In the genomic region with DNA sequence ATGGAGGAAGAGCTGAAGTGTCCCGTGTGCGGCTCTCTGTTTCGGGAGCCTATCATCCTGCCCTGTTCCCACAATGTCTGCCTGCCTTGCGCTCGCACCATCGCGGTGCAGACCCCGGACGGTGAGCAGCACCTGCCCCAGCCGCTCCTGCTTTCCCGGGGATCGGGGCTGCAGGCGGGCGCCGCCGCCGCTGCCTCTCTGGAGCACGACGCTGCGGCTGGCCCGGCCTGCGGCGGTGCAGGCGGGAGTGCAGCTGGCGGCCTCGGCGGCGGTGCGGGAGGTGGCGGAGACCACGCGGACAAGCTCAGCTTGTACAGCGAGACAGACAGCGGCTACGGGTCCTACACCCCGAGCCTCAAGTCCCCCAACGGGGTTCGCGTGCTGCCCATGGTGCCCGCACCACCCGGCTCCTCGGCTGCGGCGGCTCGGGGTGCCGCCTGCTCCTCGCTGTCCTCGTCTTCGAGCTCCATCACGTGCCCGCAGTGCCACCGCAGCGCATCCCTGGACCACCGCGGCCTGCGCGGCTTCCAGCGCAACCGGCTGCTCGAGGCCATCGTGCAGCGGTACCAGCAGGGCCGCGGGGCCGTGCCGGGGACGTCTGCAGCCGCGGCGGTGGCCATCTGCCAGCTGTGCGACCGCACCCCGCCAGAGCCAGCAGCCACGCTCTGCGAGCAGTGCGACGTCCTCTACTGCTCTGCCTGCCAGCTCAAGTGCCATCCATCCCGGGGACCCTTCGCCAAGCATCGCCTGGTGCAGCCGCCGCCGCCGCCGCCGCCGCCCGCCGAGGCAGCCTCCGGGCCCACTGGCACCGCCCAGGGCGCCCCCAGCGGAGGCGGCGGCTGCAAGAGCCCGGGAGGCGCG, we compare ENCODE assay signal across 12 cellular contexts. TPM values are rescaled to one million over a fixed set of nuclear protein-coding genes. Genes with fewer than 3 reads are reported as not detected.
DNase-seq lines count a peak whose midpoint lies in the region; ATAC-seq, FAIRE-seq and TF ChIP-seq lines count a peak whose summit lies in the region.
"Had no signal": no experiment of that assay in that cellular context is flagged by ENCODE, and none has a peak within 500 bp of the region (broad histone marks: within the 10 kb centered on the region; RNA-seq: fewer than 3 reads in every experiment).

No MANE protein-coding gene starts in this region.

- H2AK5ac ChIP-seq in IMR-90 (ENCODE audit: low read depth, low read length) (no peak overlapping the region), H1 (ENCODE audit: low read depth, low read length) (no peak overlapping the region)

- no peaks in the 10 kb centered on the region for H3K9me3 Mint-ChIP-seq in activated naive CD4-positive, alpha-beta T cell treated with anti-CD3 and anti-CD28 coated beads, Interleukin-2, amount 10 ng/mL, durations not matched to agents 7 days and 5 days

- H2BK20ac ChIP-seq in IMR-90 (ENCODE audit: low read depth, low read length), result no peak overlapping the region
- H2BK20ac ChIP-seq in H1 (ENCODE audit: low read length), result no peak overlapping the region

- no peak overlapping the region for H3K27ac ChIP-seq in IMR-90 (ENCODE audit: insufficient read depth, low read length)
- H3K27ac ChIP-seq in H1 (ENCODE audit: low read depth, low read length), result no peak overlapping the region
- no peak overlapping the region for H3K27ac ChIP-seq in pancreas

- no peak overlapping the region for H3K4me3 Mint-ChIP-seq in activated naive CD4-positive, alpha-beta T cell treated with anti-CD3 and anti-CD28 coated beads, Interleukin-2, amount 10 ng/mL, durations not matched to agents 7 days and 5 days
- H3K4me3 Mint-ChIP-seq: activated CD8-positive, alpha-beta T cell treated with anti-CD3 and anti-CD28 coated beads, Interleukin-2, amount 10 ng/mL, durations not matched to agents 7 days and 5 days had no signal

- no peaks in the 10 kb centered on the region for H3K36me3 Mint-ChIP-seq in activated naive CD4-positive, alpha-beta T cell treated with anti-CD3 and anti-CD28 coated beads, Interleukin-2, amount 10 ng/mL, durations not matched to agents 7 days and 5 days

- dilution Hi-C loops in IMR-90 (cut with HindIII; ENCODE audit: low sequenced_read_pairs, unreplicated experiment), result no loop called here

- TF ChIP-seq CTCF in IMR-90 (conservative IDR thresholded peaks at IDR 0.05; ENCODE audit: low read depth, low read length) (no peak), H1 (IDR thresholded peaks at IDR 0.05; ENCODE audit: control extremely low read depth in 1 of 3, insufficient read depth in 1 of 3, low read depth in 1 of 3, low read length in 3 of 3) (no peak), pancreas (IDR thresholded peaks at IDR 0.05) (no peak)

- H3K56ac ChIP-seq in IMR-90 (ENCODE audit: extremely low read depth, insufficient read depth, low read length) (no peak overlapping the region), H1 (replicated peaks; ENCODE audit: insufficient read length, low read depth, low read length) (no peak overlapping the region)

- H3K18ac ChIP-seq in IMR-90 (ENCODE audit: low read depth, low read length) (no peak overlapping the region), H1 (ENCODE audit: extremely low read depth, low read length) (no peak overlapping the region)

- no peak overlapping the region for H2BK5ac ChIP-seq in IMR-90 (ENCODE audit: low read depth, low read length, poor library complexity, severe bottlenecking)
- H2BK5ac ChIP-seq in H1 (ENCODE audit: low read depth, low read length), result no peak overlapping the region

- H3K4me3 ChIP-seq in IMR-90 (ENCODE audit: insufficient read depth, low read depth, low read length), result no peak overlapping the region
- peak overlapping the region; percentile 11 to 60 (median 43) for H3K4me3 ChIP-seq in H1 (ENCODE audit: extremely low read depth in 1 of 4, insufficient read depth in 2 of 4, low read depth in 3 of 4, low read length in 4 of 4)
- peak overlapping the region in 3 of 4 donors; percentile 23 to 56 (median 39) for H3K4me3 ChIP-seq in pancreas

- no peaks in the 10 kb centered on the region for H3K79me2 ChIP-seq in H1 (ENCODE audit: control insufficient read depth in 1 of 2, insufficient read depth in 2 of 2, low read length in 2 of 2)

- H3K14ac ChIP-seq in IMR-90 (replicated peaks; ENCODE audit: low read depth, low read length) (no peak overlapping the region), H1 (ENCODE audit: insufficient read length) (no peak overlapping the region)

- H3K4me2 ChIP-seq in IMR-90 (ENCODE audit: low read depth, low read length) (peak overlapping the region; percentile 50; the same call in 1 of the 2 replicates), H1 (ENCODE audit: insufficient read depth in 1 of 2, low read depth in 2 of 2, low read length in 2 of 2) (peak overlapping the region; percentile 81 to 88)

- TF ChIP-seq POLR2A in IMR-90 (IDR thresholded peaks at IDR 0.05; ENCODE audit: low read depth, low read length) (no peak), H1 (IDR thresholded peaks at IDR 0.05; ENCODE audit: control extremely low read depth in 1 of 2, low read depth in 2 of 2, low read length in 2 of 2) (no peak)

- no peaks in the 10 kb centered on the region; the same call in 1 of the 2 replicates for H3K9me3 ChIP-seq in IMR-90 (ENCODE audit: control insufficient read depth, insufficient read depth, low read length)
- peaks cover 0 to 10% of the 10 kb centered on the region in 2 experiments; a peak in 2 of 4 replicates for H3K9me3 ChIP-seq in H1 (ENCODE audit: insufficient read depth in 2 of 2, low read depth in 1 of 2, low read length in 1 of 2)
- no peaks in the 10 kb centered on the region for H3K9me3 ChIP-seq in pancreas

- H4K8ac ChIP-seq in IMR-90 (ENCODE audit: low read depth in 2 of 2, low read length in 2 of 2) (no peak overlapping the region), H1 (ENCODE audit: extremely low read depth, insufficient read depth, low read length) (peak overlapping the region; percentile 16; the same call in 1 of the 2 replicates)

- BruUV-seq in IMR-90 (replicated peaks; lab: Mats Ljungman, UMichigan), result no TSS peak

- H4K91ac ChIP-seq in IMR-90 (ENCODE audit: insufficient read depth, low read depth, low read length) (no peak overlapping the region), H1 (replicated peaks; ENCODE audit: insufficient read length, low read length) (no peak overlapping the region)

- H3K27me3 ChIP-seq in IMR-90 (ENCODE audit: control insufficient read depth, insufficient read depth, low read length) (peaks cover 47% of the 10 kb centered on the region), H1 (replicated peaks in 1 of 4; ENCODE audit: control insufficient read depth in 3 of 4, extremely low read depth in 1 of 4, insufficient read depth in 3 of 4, low read length in 3 of 4) (peaks cover 48 to 77% (median 64%) of the 10 kb centered on the region in 4 experiments), pancreas (peaks cover 0 to 23% (median 0%) of the 10 kb centered on the region in 4 donors)

- intact Hi-C loops in IMR-90 (cut with micrococcal nuclease), result no loop called here
- intact Hi-C loops in pancreas (cut with DNase I), result no loop called here

- 8% methylated on average over 53 of the region's 98 CpGs; no CpG with 5 or more reads in 1 of the 2 experiments for WGBS in IMR-90 (ENCODE audit: extremely low coverage in 2 of 2, insufficient read length in 1 of 2), 2 experiments
- WGBS in H1 (ENCODE audit: extremely low coverage in 1 of 2, insufficient coverage in 1 of 2, insufficient read length in 1 of 2, insufficient replicate concordance in 2 of 2, low coverage in 1 of 2, low lambda C conversion rate in 2 of 2, missing lambda C conversion rate in 1 of 2), 2 experiments, result 52% methylated on average over 65 of the region's 98 CpGs; no CpG with 5 or more reads in 1 of the 2 experiments
- WGBS in pancreas, 2 donors, result 5 to 8% methylated on average over 76 to 98 of the region's 98 CpGs

- ATAC-seq in IMR-90 (ENCODE audit: low read depth), result peak; percentile 44
- peak in 3 of 4 donors; percentile 32 to 48 (median 33) for ATAC-seq in pancreas
- ATAC-seq in GM18519 (IDR thresholded peaks at IDR 0.05; ENCODE audit: low FRiP score, unreplicated experiment), result no peak
- no peak for ATAC-seq in GM18520 (IDR thresholded peaks at IDR 0.05; ENCODE audit: unreplicated experiment)
- no peak for ATAC-seq in HG02840 (IDR thresholded peaks at IDR 0.05; ENCODE audit: low FRiP score, unreplicated experiment)

- CTCF ChIA-PET in IMR-90 (lab: Yijun Ruan, JAX) (interaction anchor here (0.7 kb wide), 1 partner anchor 44 kb away, joined by 3 read pairs; no protein-coding TSS in a partner anchor), H1 (lab: Charles Lee; ENCODE audit: partially characterized antibody) (interaction anchor here (0.7 to 2.0 kb wide), 6 partner anchors 8 to 410 kb away, joined by 3 to 12 read pairs (median 4); no protein-coding TSS in a partner anchor)
- CTCF ChIA-PET in activated naive CD4-positive, alpha-beta T cell treated with anti-CD3 and anti-CD28 coated beads, Interleukin-2, amount 10 ng/mL, durations not matched to agents 7 days and 5 days (lab: Charles Lee), result interaction anchor here (0.8 kb wide), 1 partner anchor 31 kb away, joined by 3 read pairs; no protein-coding TSS in a partner anchor

- no peak for TF ChIP-seq EP300 in H1 (IDR thresholded peaks at IDR 0.05; ENCODE audit: borderline replicate concordance in 1 of 2, low read depth in 2 of 2, low read length in 2 of 2)

- H2BK120ac ChIP-seq in IMR-90 (ENCODE audit: low read depth, low read length) (no peak overlapping the region), H1 (replicated peaks; ENCODE audit: low read depth, low read length) (no peak overlapping the region)

- no peak overlapping the region for H3K23ac ChIP-seq in IMR-90 (ENCODE audit: low read depth, low read length)
- H3K23ac ChIP-seq in H1 (ENCODE audit: insufficient read length), result no peak overlapping the region

- H3K9ac ChIP-seq in IMR-90 (ENCODE audit: low read depth, low read length) (no peak overlapping the region), H1 (replicated peaks in 1 of 4; ENCODE audit: extremely low read depth in 1 of 4, low read depth in 3 of 4, low read length in 3 of 4) (no peak overlapping the region)

- DNase-seq in ELF-1 (ENCODE audit: low read depth, low spot score) (peak; percentile 47), IMR-90 (no peak), H1 (ENCODE audit: low read depth in 1 of 2, low spot score in 2 of 2) (peak in 1 of 2 experiments; percentile 64), pancreas (peak in 3 of 6 donors; percentile 32 to 72 (median 63))
- DNase-seq in activated naive CD4-positive, alpha-beta T cell treated with anti-CD3 and anti-CD28 coated beads, Interleukin-2, amount 10 ng/mL, durations not matched to agents 7 days and 5 days, result no peak

- H2BK12ac ChIP-seq in H1 (ENCODE audit: low read depth, low read length), result no peak overlapping the region

- peaks cover 13% of the 10 kb centered on the region; the same call in 1 of the 2 replicates for H3K23me2 ChIP-seq in H1 (ENCODE audit: low read depth, low read length)

- POLR2A ChIA-PET in IMR-90 (lab: Charles Lee; ENCODE audit: unreplicated experiment), result no interaction called here
- POLR2A ChIA-PET in H1 (lab: Charles Lee; ENCODE audit: partially characterized antibody), result interaction anchor here (1.3 kb wide), 1 partner anchor 185 kb away, joined by 3 read pairs; no protein-coding TSS in a partner anchor

- no peak overlapping the region for H3K27ac Mint-ChIP-seq in activated naive CD4-positive, alpha-beta T cell treated with anti-CD3 and anti-CD28 coated beads, Interleukin-2, amount 10 ng/mL, durations not matched to agents 7 days and 5 days
- H3K27ac Mint-ChIP-seq: activated CD8-positive, alpha-beta T cell treated with anti-CD3 and anti-CD28 coated beads, Interleukin-2, amount 10 ng/mL, durations not matched to agents 7 days and 5 days had no signal

- H4K20me1 ChIP-seq in IMR-90 (ENCODE audit: insufficient read depth, low read length) (no peaks in the 10 kb centered on the region), H1 (replicated peaks in 1 of 2; ENCODE audit: control insufficient read depth in 1 of 2, insufficient read depth in 2 of 2, low read length in 2 of 2) (peaks cover 3 to 12% of the 10 kb centered on the region in 2 experiments)

- in situ Hi-C loops in IMR-90 (cut with MboI; ENCODE audit: low sequenced_read_pairs), result no loop called here

- no peak overlapping the region for H3K4ac ChIP-seq in IMR-90 (ENCODE audit: low read depth, low read length)
- H3K4ac ChIP-seq in H1 (replicated peaks; ENCODE audit: insufficient read length, low read depth, low read length), result no peak overlapping the region

- FAIRE-seq in H1 (lab: Jason Lieb, UNC), result no peak
- FAIRE-seq in pancreas (lab: Jason Lieb, UNC), result no peak
- FAIRE-seq: colon, islet of Langerhans had no signal

- no peaks in the 10 kb centered on the region for H3K9me1 ChIP-seq in IMR-90 (ENCODE audit: insufficient read depth, low read length)

- TF ChIP-seq RAD21 in IMR-90 (IDR thresholded peaks at IDR 0.05; ENCODE audit: low read length), result no peak
- no peak for TF ChIP-seq RAD21 in H1 (IDR thresholded peaks at IDR 0.05 in 1 of 2, conservative IDR thresholded peaks at IDR 0.05 in 1 of 2; ENCODE audit: low read depth in 2 of 2, low read length in 2 of 2)

- H3K4me1 ChIP-seq in IMR-90 (ENCODE audit: control insufficient read depth, insufficient read depth, low read length) (no peaks in the 10 kb centered on the region), H1 (replicated peaks in 1 of 4; ENCODE audit: control insufficient read depth in 3 of 4, insufficient read depth in 4 of 4, low read length in 3 of 4) (peaks cover 0 to 8% (median 3%) of the 10 kb centered on the region in 4 experiments; a peak in 4 of 7 replicates), pancreas (peaks cover 0 to 14% (median 12%) of the 10 kb centered on the region in 3 donors)

- no peaks in the 10 kb centered on the region for H3K79me1 ChIP-seq in IMR-90 (ENCODE audit: low read depth in 1 of 2, low read length in 2 of 2)
- no peaks in the 10 kb centered on the region for H3K79me1 ChIP-seq in H1 (ENCODE audit: low read depth, low read length)

- peaks cover 6% of the 10 kb centered on the region for H3K4me1 Mint-ChIP-seq in activated naive CD4-positive, alpha-beta T cell treated with anti-CD3 and anti-CD28 coated beads, Interleukin-2, amount 10 ng/mL, durations not matched to agents 7 days and 5 days

- no peak overlapping the region for H4K5ac ChIP-seq in IMR-90 (ENCODE audit: low read depth, low read length)
- H4K5ac ChIP-seq in H1 (ENCODE audit: insufficient read length, low read depth, low read length), result no peak overlapping the region

- H3K27me3 Mint-ChIP-seq in activated naive CD4-positive, alpha-beta T cell treated with anti-CD3 and anti-CD28 coated beads, Interleukin-2, amount 10 ng/mL, durations not matched to agents 7 days and 5 days, result peaks cover 84% of the 10 kb centered on the region

- H2BK15ac ChIP-seq in IMR-90 (ENCODE audit: low read depth, low read length) (no peak overlapping the region), H1 (ENCODE audit: low read length) (no peak overlapping the region)

- H2AFZ ChIP-seq in IMR-90 (replicated peaks; ENCODE audit: low read length, poor library complexity) (peak overlapping the region; percentile 79), H1 (ENCODE audit: low read length) (no peak overlapping the region)

- no peak overlapping the region for H2AK9ac ChIP-seq in IMR-90 (replicated peaks; ENCODE audit: low read depth, low read length, poor library complexity)

- no peaks in the 10 kb centered on the region for H3K36me3 ChIP-seq in IMR-90 (ENCODE audit: control insufficient read depth, insufficient read depth, low read length)
- peaks cover 0 to 11% (median 0%) of the 10 kb centered on the region in 4 experiments; a peak in 1 of 8 replicates for H3K36me3 ChIP-seq in H1 (ENCODE audit: control insufficient read depth in 2 of 4, insufficient read depth in 4 of 4, low read length in 3 of 4)
- H3K36me3 ChIP-seq in pancreas, result no peaks in the 10 kb centered on the region

RNA-seq across cellular contexts. Expression of a gene that starts 1.3 kb away (rescaled TPM):
- total RNA-seq in IMR-90 (2012; rRNA removed) (not detected in 2 replicates), pancreas (under 1 TPM; under 0.01 to 0.09 (median 0.04) TPM)
- polyA plus RNA-seq in IMR-90 (2012; rRNA removed) (not detected in 2 replicates), H1 (2011; rRNA removed) (under 0.01 TPM in 1 of 2 replicates, not detected in the other), pancreas (under 1 TPM; 0.05 to 0.08 TPM)
- not detected in 2 replicates for polyA plus RNA-seq in IMR-90 (2012; cell fraction: cytosol; rRNA removed)
- polyA plus RNA-seq in IMR-90 (2012; cell fraction: nucleus; rRNA removed; ENCODE audit: low replicate concordance), result not detected in 2 replicates
- not detected in 2 replicates for total RNA-seq in H1 (2021; fragmentation: NEBNext Ultra II Directional; extraction: Animal tissue kit (Norgen Biotek cat#: 25700))
- under 0.01 TPM for polyA plus RNA-seq in H1 (2011; cell fraction: cytosol; rRNA removed)
- polyA plus RNA-seq in H1 (2011; cell fraction: nucleus; rRNA removed), result 0.03 TPM
- polyA plus RNA-seq in H1 (2012, experiment 1 of 2), result not detected in 4 replicates
- polyA plus RNA-seq in H1 (2012, experiment 2 of 2), result not detected
- not detected for polyA plus RNA-seq in H1 (2013, experiment 1 of 2)
- polyA plus RNA-seq in H1 (2013, experiment 2 of 2), result not detected
- polyA minus RNA-seq in H1 (2011; rRNA and poly(A)+ RNA removed), result not detected in 2 replicates
- polyA minus RNA-seq in H1 (2011; cell fraction: cytosol; rRNA and poly(A)+ RNA removed), result not detected
- polyA minus RNA-seq in H1 (2011; cell fraction: nucleus; rRNA and poly(A)+ RNA removed), result not detected
- total RNA-seq: activated CD8-positive, alpha-beta T cell treated with anti-CD3 and anti-CD28 coated beads, Interleukin-2, amount 10 ng/mL, durations not matched to agents 7 days and 5 days; HT1080 had no signal

Comparison
In these comparisons a context has a peak if more than half of its experiments do, and no peak if none do; other contexts are left out.
1. ATAC-seq: peak in IMR-90 (single experiment) and pancreas (3 of 4); none in GM18519 (single experiment), GM18520 (single experiment) and HG02840 (single experiment).